In the genomic region with DNA sequence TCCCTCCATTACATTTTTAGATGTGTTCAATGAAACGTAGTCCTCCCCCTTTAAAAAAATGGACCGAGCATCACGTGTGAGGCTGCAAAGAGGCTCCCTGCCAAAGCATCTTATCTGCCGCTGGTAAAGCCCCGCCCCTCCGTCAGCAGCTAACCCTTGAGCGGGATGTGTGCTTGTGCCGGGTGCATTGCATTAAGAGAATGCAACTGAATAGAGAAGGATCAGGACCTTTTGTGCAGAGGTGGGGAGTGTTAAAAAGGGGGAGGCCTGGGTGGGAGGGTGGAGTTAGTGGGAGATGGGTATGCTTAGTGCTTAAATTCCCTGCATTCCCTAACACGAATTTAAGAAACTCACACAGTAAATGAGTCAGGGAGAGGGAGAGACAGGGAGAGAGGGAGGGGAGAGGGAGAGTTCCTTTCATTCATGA, we compare ENCODE assay signal across 8 cellular contexts.
DNase-seq lines count a peak whose midpoint lies in the region; ATAC-seq, FAIRE-seq and TF ChIP-seq lines count a peak whose summit lies in the region.

No MANE protein-coding gene starts in this region.

- 0 out of 2 replicates have a peak overlapping the region, but pooled peaks have one; percentile 18 for H3K4me2 ChIP-seq in HepG2 (ENCODE audit: low read depth, low read length)

- POLR2A ChIA-PET in HepG2 (lab: Yijun Ruan, JAX), result no interaction called here

- H4K20me1 ChIP-seq in HepG2 (ENCODE audit: insufficient read depth, low read length), result peaks cover 16% of the 10 kb centered on the region; the same call in 1 of the 2 replicates

- H3K9me3 ChIP-seq in HepG2 (ENCODE audit: low read length), result no peaks in the 10 kb centered on the region

- DNase-seq in GM06990 (ENCODE audit: extremely low read depth, insufficient read length) (peak; percentile 32), NCI-H2081 treated with DMSO at 0.1 percent for 48 hours (lab: John Stamatoyannopoulos, UW) (peak; percentile 71), cerebellum (ENCODE audit: low spot score) (peak; percentile 68), HepG2 (ENCODE audit: low spot score) (peak; percentile 60), KG1 (lab: John Stamatoyannopoulos, UW) (no peak)
- DNase-seq in activated CD4-positive, CD25-positive, alpha-beta regulatory T cell (lab: John Stamatoyannopoulos, UW), result peak; percentile 0 to 10 (median 4)
- DNase-seq in stimulated activated CD4-positive, alpha-beta T cell treated with anti-CD3 and anti-CD28 coated beads, TNF-alpha, amount 100 ng/mL, for 1 hour (ENCODE audit: low read depth in 3 of 3, low spot score in 1 of 3), result peak in 2 of 3 donors; percentile 6 to 20

- intact Hi-C loops in HepG2 (cut with micrococcal nuclease; ENCODE audit: unreplicated experiment), result no loop called here

- H3K4me3 ChIP-seq in GM06990 (replicated peaks; ENCODE audit: low read depth, low read length) (no peak overlapping the region), HepG2 (replicated peaks in 1 of 3; ENCODE audit: insufficient read depth in 1 of 3, low read depth in 2 of 3, low read length in 3 of 3) (no peak overlapping the region)

- WGBS in HepG2 (ENCODE audit: low lambda C conversion rate), result under 1% methylated on average over 9 of the region's 9 CpGs

- CTCF ChIA-PET in HepG2 (lab: Yijun Ruan, JAX; ENCODE audit: low intra/inter-chr PET ratio, low total read pairs), result no interaction called here

- H3K27me3 ChIP-seq in GM06990 (replicated peaks; ENCODE audit: control insufficient read depth, insufficient read depth, low read length) (no peaks in the 10 kb centered on the region), HepG2 (ENCODE audit: control insufficient read depth in 1 of 2, insufficient read depth in 2 of 2, low read length in 2 of 2) (no peaks in the 10 kb centered on the region)

- BruUV-seq in HepG2 (replicated peaks; lab: Mats Ljungman, UMichigan), result no TSS peak

- peaks cover 53% of the 10 kb centered on the region for H3K4me1 ChIP-seq in HepG2 (ENCODE audit: insufficient read depth, low read length)

- TF ChIP-seq CTCF in GM06990 (IDR thresholded peaks at IDR 0.05; ENCODE audit: insufficient read depth, low read length, poor library complexity, severe bottlenecking), result no peak
- TF ChIP-seq CTCF in HepG2 (CRISPR knock-in tag; IDR thresholded peaks at IDR 0.05), result no peak

- FAIRE-seq in HepG2 (lab: Jason Lieb, UNC), result peak; percentile 67

- in situ Hi-C loops in HepG2 (cut with HindIII; ENCODE audit: extremely low pct_ligation_motif_present, low pct_unique_long_range_greater_than_20kb), result no loop called here

- no peak overlapping the region for H2AFZ ChIP-seq in HepG2 (ENCODE audit: low read length)

- H3K36me3 ChIP-seq in GM06990 (ENCODE audit: control insufficient read depth, insufficient read depth, low read length) (no peaks in the 10 kb centered on the region), HepG2 (replicated peaks in 1 of 2; ENCODE audit: control insufficient read depth in 1 of 2, insufficient read depth in 2 of 2, low read length in 2 of 2) (no peaks in the 10 kb centered on the region)

- TF ChIP-seq EP300 in HepG2 (IDR thresholded peaks at IDR 0.05; ENCODE audit: low read depth in 2 of 2, low read length in 2 of 2) (no peak), HepG2 (CRISPR knock-in tag; IDR thresholded peaks at IDR 0.05; ENCODE audit: borderline replicate concordance) (no peak)

- no peak for TF ChIP-seq RAD21 in HepG2 (CRISPR knock-in tag; IDR thresholded peaks at IDR 0.05)

- ATAC-seq in HG02571 (IDR thresholded peaks at IDR 0.05; ENCODE audit: unreplicated experiment) (peak; percentile 74), HepG2 (peak; percentile 90)

- no peak overlapping the region for H3K9ac ChIP-seq in HepG2 (ENCODE audit: insufficient read depth, low read depth, low read length)

- H3K79me2 ChIP-seq in HepG2 (ENCODE audit: insufficient read depth, low read length), result peaks cover 40% of the 10 kb centered on the region

- no peak overlapping the region for H3K27ac ChIP-seq in HepG2 (ENCODE audit: extremely low read length, insufficient read depth, low read length)

- TF ChIP-seq POLR2A in HepG2 (IDR thresholded peaks at IDR 0.05; ENCODE audit: insufficient read depth in 1 of 2, low read depth in 2 of 2, low read length in 2 of 2), result no peak

TF ChIP-seq in HepG2, 621 proteins besides CTCF, POLR2A, EP300 and RAD21 (continues in another document):
- TF ChIP-seq, protein P1, sequence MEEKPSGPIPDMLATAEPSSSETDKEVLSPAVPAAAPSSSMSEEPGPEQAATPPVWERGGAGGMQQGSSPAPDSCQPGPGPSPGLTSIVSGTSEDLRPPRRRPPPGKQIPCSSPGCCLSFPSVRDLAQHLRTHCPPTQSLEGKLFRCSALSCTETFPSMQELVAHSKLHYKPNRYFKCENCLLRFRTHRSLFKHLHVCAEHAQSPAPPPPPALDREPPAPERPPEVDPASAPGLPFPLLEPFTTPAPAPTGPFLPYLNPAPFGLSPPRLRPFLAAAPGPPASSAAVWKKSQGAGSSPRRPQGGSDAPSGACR (CRISPR knock-in tag; IDR thresholded peaks at IDR 0.05), result no peak
- TF ChIP-seq TBP (CRISPR knock-in tag; IDR thresholded peaks at IDR 0.05), result no peak
- 0 out of 2 replicates have a peak, but pooled peaks have one; percentile 20 for TF ChIP-seq PAXIP1 (CRISPR knock-in tag; conservative IDR thresholded peaks at IDR 0.05)
- no peak for TF ChIP-seq ELK4 (CRISPR knock-in tag; IDR thresholded peaks at IDR 0.05; ENCODE audit: borderline replicate concordance)
- TF ChIP-seq KLF13 (CRISPR knock-in tag; IDR thresholded peaks at IDR 0.05), result no peak
- TF ChIP-seq ZFP36L2 (CRISPR knock-in tag; IDR thresholded peaks at IDR 0.05), result no peak
- TF ChIP-seq ZNF552 (CRISPR knock-in tag; IDR thresholded peaks at IDR 0.05; ENCODE audit: borderline replicate concordance), result no peak
- no peak for TF ChIP-seq ZNF773 (CRISPR knock-in tag; IDR thresholded peaks at IDR 0.05; ENCODE audit: borderline replicate concordance)
- no peak for TF ChIP-seq ZNF564 (CRISPR knock-in tag; IDR thresholded peaks at IDR 0.05)
- TF ChIP-seq ZNF784 (CRISPR knock-in tag; IDR thresholded peaks at IDR 0.05; ENCODE audit: borderline replicate concordance), result no peak
- no peak for TF ChIP-seq CREB1 (IDR thresholded peaks at IDR 0.05)
- no peak for TF ChIP-seq CREB1 (CRISPR knock-in tag; IDR thresholded peaks at IDR 0.05)
- TF ChIP-seq ZBTB3 (CRISPR knock-in tag; IDR thresholded peaks at IDR 0.05; ENCODE audit: borderline replicate concordance, low read depth), result no peak
- TF ChIP-seq BHLHE40 (IDR thresholded peaks at IDR 0.05; ENCODE audit: low read length), result 0 out of 2 replicates have a peak, but pooled peaks have one; percentile 43
